ENCODE assay signal across 11 cellular contexts in the genomic region with DNA sequence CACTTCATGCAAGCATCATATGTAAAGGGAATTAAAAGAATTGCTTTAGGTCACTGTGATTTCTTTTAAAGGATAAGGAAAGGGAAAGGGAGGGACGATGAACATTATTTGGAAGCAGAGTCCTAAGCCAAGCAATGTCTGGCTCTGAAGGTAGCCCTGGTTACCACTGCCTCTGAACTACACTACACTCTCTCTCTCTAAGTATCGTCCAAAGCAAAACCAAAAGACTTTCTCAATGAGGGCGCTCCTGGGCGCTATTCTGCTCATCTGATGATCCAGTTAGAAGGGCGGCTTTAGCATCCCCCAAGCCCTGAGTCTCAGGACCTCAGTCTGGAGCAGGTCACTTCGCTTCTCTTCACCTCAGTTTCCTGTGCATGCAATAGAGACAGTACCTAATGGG. TPM values are rescaled to one million over a fixed set of nuclear protein-coding genes. Genes with fewer than 3 reads are reported as not detected.
A peak's percentile ranks its signal among the peaks of the same experiment; 100 is the strongest.
DNase-seq lines count a peak whose midpoint lies in the region; ATAC-seq and TF ChIP-seq lines count a peak whose summit lies in the region.
"Had no signal": no experiment of that assay in that cellular context is flagged by ENCODE, and none has a peak within 500 bp of the region (broad histone marks: within the 10 kb centered on the region; RNA-seq: fewer than 3 reads in every experiment).

No MANE protein-coding gene starts in this region.

- no peaks in the 10 kb centered on the region for H3K9me3 ChIP-seq in SK-N-SH
- no peaks in the 10 kb centered on the region for H3K9me3 ChIP-seq in HEK293 (ENCODE audit: control insufficient read depth, insufficient read depth, low read depth, low read length)

- no peaks in the 10 kb centered on the region for H3K9me2 ChIP-seq in SK-N-SH

- WGBS in SK-N-SH (ENCODE audit: low lambda C conversion rate), result 94% methylated on average over 6 of the region's 6 CpGs

- H2AFZ ChIP-seq in SK-N-SH (ENCODE audit: low read depth), result no peak overlapping the region

- DNase-seq in SK-N-SH (no peak), NCI-H1417 treated with DMSO at 0.1 percent for 48 hours (lab: John Stamatoyannopoulos, UW) (no peak), Kasumi-1 (lab: John Stamatoyannopoulos, UW) (no peak), ureter (ENCODE audit: low spot score) (no peak)
- DNase-seq in effector memory CD8-positive, alpha-beta T cell, result no peak
- DNase-seq: NCI-H446, T-helper 9 cell had no signal

- POLR2A ChIA-PET in SK-N-SH (lab: Yijun Ruan, JAX) (no interaction called here), HEK293 (lab: Yijun Ruan, JAX) (no interaction called here)

- H3K27me3 ChIP-seq in SK-N-SH (ENCODE audit: insufficient read depth), result no peaks in the 10 kb centered on the region
- no peaks in the 10 kb centered on the region for H3K27me3 ChIP-seq in rectal smooth muscle tissue (ENCODE audit: control insufficient read depth, insufficient read depth, low read length)

- no peaks in the 10 kb centered on the region for H3K9me3 Mint-ChIP-seq in effector memory CD8-positive, alpha-beta T cell
- H3K9me3 Mint-ChIP-seq: nephron had no signal

- H3F3A ChIP-seq in SK-N-SH (replicated peaks; ENCODE audit: insufficient read depth), result no peaks in the 10 kb centered on the region

- H3K4me1 ChIP-seq in SK-N-SH (ENCODE audit: control insufficient read depth in 1 of 2, insufficient read depth in 2 of 2, low read depth in 1 of 2, low read length in 1 of 2) (no peaks in the 10 kb centered on the region), HEK293 (ENCODE audit: control insufficient read depth, insufficient read depth, low read length) (peaks cover 7% of the 10 kb centered on the region; the same call in 1 of the 2 replicates), rectal smooth muscle tissue (ENCODE audit: control insufficient read depth, insufficient read depth, low read length) (peaks cover 12% of the 10 kb centered on the region)

- no peak overlapping the region for H3K4me2 ChIP-seq in SK-N-SH

- no peak overlapping the region for H3K4me3 Mint-ChIP-seq in effector memory CD8-positive, alpha-beta T cell
- H3K4me3 Mint-ChIP-seq: nephron had no signal

- no peak for TF ChIP-seq RAD21 in SK-N-SH (IDR thresholded peaks at IDR 0.05; ENCODE audit: low read length)

- TF ChIP-seq CTCF in SK-N-SH (IDR thresholded peaks at IDR 0.05), result no peak
- TF ChIP-seq CTCF in HEK293 (tag by site-specific recombination; IDR thresholded peaks at IDR 0.05), result no peak

- ATAC-seq in SK-N-SH treated with all-trans-retinoic acid at 6 μM for 48 hours, result 0 out of 3 replicates have a peak, but pooled peaks have one; percentile 25
- ATAC-seq in effector memory CD8-positive, alpha-beta T cell (replicated peaks), result peak; percentile 21

- no peaks in the 10 kb centered on the region for H3K27me3 Mint-ChIP-seq in effector memory CD8-positive, alpha-beta T cell

- H3K36me3 ChIP-seq in SK-N-SH (replicated peaks in 1 of 2; ENCODE audit: control insufficient read depth in 1 of 2, insufficient read depth in 2 of 2, low read length in 1 of 2), result no peaks in the 10 kb centered on the region
- no peaks in the 10 kb centered on the region for H3K36me3 ChIP-seq in HEK293 (ENCODE audit: control insufficient read depth in 2 of 2, insufficient read depth in 1 of 2, low read length in 2 of 2)
- H3K36me3 ChIP-seq in rectal smooth muscle tissue (ENCODE audit: control insufficient read depth, insufficient read depth, low read length), result no peaks in the 10 kb centered on the region

- peaks cover 11% of the 10 kb centered on the region for H3K79me2 ChIP-seq in SK-N-SH (ENCODE audit: insufficient read depth)

- no peak for TF ChIP-seq EP300 in SK-N-SH (IDR thresholded peaks at IDR 0.05; ENCODE audit: borderline replicate concordance in 1 of 2, low read depth in 1 of 2, low read length in 1 of 2)

- peaks cover 24% of the 10 kb centered on the region for H3K36me3 Mint-ChIP-seq in effector memory CD8-positive, alpha-beta T cell (ENCODE audit: insufficient read depth)

- peaks cover 18% of the 10 kb centered on the region; the same call in 1 of the 2 replicates for H4K20me1 ChIP-seq in SK-N-SH (ENCODE audit: insufficient read depth)

- CTCF ChIA-PET in SK-N-SH (lab: Yijun Ruan, JAX), result no interaction called here
- CTCF ChIA-PET in HEK293 (lab: Yijun Ruan, JAX), result interaction anchor here (0.7 kb wide), 1 partner anchor 413 kb away, joined by 3 read pairs; no protein-coding TSS in a partner anchor

- peaks cover 58 to 86% of the 10 kb centered on the region in 2 donors for H3K4me1 Mint-ChIP-seq in effector memory CD8-positive, alpha-beta T cell (ENCODE audit: low read depth in 2 of 2)

- H3K9ac ChIP-seq in SK-N-SH (no peak overlapping the region), rectal smooth muscle tissue (ENCODE audit: low read length) (no peak overlapping the region)

- H3K27ac Mint-ChIP-seq in effector memory CD8-positive, alpha-beta T cell, result peak overlapping the region; percentile 42 to 55
- H3K27ac Mint-ChIP-seq: nephron had no signal

- H3K4me3 ChIP-seq in SK-N-SH (ENCODE audit: low read depth in 2 of 2, low read length in 1 of 2) (no peak overlapping the region), HEK293 (ENCODE audit: low read depth, low read length) (no peak overlapping the region), rectal smooth muscle tissue (ENCODE audit: low read length) (no peak overlapping the region)

- H3K27ac ChIP-seq in SK-N-SH (ENCODE audit: low read depth in 2 of 2, low read length in 1 of 2) (no peak overlapping the region), HEK293 (ENCODE audit: extremely low read depth, low read depth, low read length) (no peak overlapping the region), rectal smooth muscle tissue (ENCODE audit: low read depth, low read length) (peak overlapping the region; percentile 15)

TF ChIP-seq in SK-N-SH treated with all-trans-retinoic acid at 6 μM for 48 hours, 23 proteins besides CTCF, POLR2A, EP300 and RAD21:
- TF ChIP-seq ZNF8 (CRISPR knock-in tag; IDR thresholded peaks at IDR 0.05), result no peak
- TF ChIP-seq SNAI2 (CRISPR knock-in tag; IDR thresholded peaks at IDR 0.05), result no peak
- no peak for TF ChIP-seq RARB (CRISPR knock-in tag; IDR thresholded peaks at IDR 0.05)
- no peak for TF ChIP-seq GLIS3 (CRISPR knock-in tag; IDR thresholded peaks at IDR 0.05)
- TF ChIP-seq ZNF70 (CRISPR knock-in tag; IDR thresholded peaks at IDR 0.05), result no peak
- no peak for TF ChIP-seq BACH2 (CRISPR knock-in tag; IDR thresholded peaks at IDR 0.05; ENCODE audit: borderline replicate concordance)
- no peak for TF ChIP-seq PPARA (CRISPR knock-in tag; IDR thresholded peaks at IDR 0.05; ENCODE audit: borderline replicate concordance)
- no peak for TF ChIP-seq OSR1 (CRISPR knock-in tag; IDR thresholded peaks at IDR 0.05)
- no peak for TF ChIP-seq TOX (CRISPR knock-in tag; IDR thresholded peaks at IDR 0.05; ENCODE audit: borderline replicate concordance)
- TF ChIP-seq ESRRG (CRISPR knock-in tag; IDR thresholded peaks at IDR 0.05), result no peak
- no peak for TF ChIP-seq TCF4 (CRISPR knock-in tag; IDR thresholded peaks at IDR 0.05; ENCODE audit: borderline replicate concordance)
- no peak for TF ChIP-seq ARNTL (CRISPR knock-in tag; IDR thresholded peaks at IDR 0.05; ENCODE audit: borderline replicate concordance, low read depth)
- TF ChIP-seq ZC3H10 (CRISPR knock-in tag; IDR thresholded peaks at IDR 0.05), result no peak

TF ChIP-seq in SK-N-SH, 30 proteins besides CTCF, POLR2A, EP300 and RAD21:
- TF ChIP-seq, protein P1, sequence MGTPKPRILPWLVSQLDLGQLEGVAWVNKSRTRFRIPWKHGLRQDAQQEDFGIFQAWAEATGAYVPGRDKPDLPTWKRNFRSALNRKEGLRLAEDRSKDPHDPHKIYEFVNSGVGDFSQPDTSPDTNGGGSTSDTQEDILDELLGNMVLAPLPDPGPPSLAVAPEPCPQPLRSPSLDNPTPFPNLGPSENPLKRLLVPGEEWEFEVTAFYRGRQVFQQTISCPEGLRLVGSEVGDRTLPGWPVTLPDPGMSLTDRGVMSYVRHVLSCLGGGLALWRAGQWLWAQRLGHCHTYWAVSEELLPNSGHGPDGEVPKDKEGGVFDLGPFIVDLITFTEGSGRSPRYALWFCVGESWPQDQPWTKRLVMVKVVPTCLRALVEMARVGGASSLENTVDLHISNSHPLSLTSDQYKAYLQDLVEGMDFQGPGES (IDR thresholded peaks at IDR 0.05; ENCODE audit: low read depth, low read length), result no peak
- no peak for TF ChIP-seq MEF2A (IDR thresholded peaks at IDR 0.05; ENCODE audit: borderline replicate concordance, low read depth)
- TF ChIP-seq FOSL2 (IDR thresholded peaks at IDR 0.05; ENCODE audit: borderline replicate concordance, low read depth), result no peak

TF ChIP-seq in HEK293, 187 proteins besides CTCF, POLR2A, EP300 and RAD21:
- TF ChIP-seq ZNF140 (tag by site-specific recombination; IDR thresholded peaks at IDR 0.05) (peak; percentile 43; the same call in 1 of the 2 replicates), SP2 (tag by site-specific recombination; IDR thresholded peaks at IDR 0.05) (no peak)

RNA-seq across cellular contexts. Expression of gene FOXO1, which starts 26.2 kb away (rescaled TPM):
- 1.5 and 1.8 TPM in 2 replicates for polyA plus RNA-seq in SK-N-SH (2012; rRNA removed)
- 1.8 and 1.9 TPM in 2 replicates for polyA plus RNA-seq in SK-N-SH (2012; cell fraction: cytosol; rRNA removed)
- 2.7 TPM in 2 replicates for polyA plus RNA-seq in SK-N-SH (2012; cell fraction: nucleus; rRNA removed)
- 31.4 TPM for total RNA-seq in ureter
